Comparison of ENCODE assay signal across 8 cellular contexts in the genomic region with DNA sequence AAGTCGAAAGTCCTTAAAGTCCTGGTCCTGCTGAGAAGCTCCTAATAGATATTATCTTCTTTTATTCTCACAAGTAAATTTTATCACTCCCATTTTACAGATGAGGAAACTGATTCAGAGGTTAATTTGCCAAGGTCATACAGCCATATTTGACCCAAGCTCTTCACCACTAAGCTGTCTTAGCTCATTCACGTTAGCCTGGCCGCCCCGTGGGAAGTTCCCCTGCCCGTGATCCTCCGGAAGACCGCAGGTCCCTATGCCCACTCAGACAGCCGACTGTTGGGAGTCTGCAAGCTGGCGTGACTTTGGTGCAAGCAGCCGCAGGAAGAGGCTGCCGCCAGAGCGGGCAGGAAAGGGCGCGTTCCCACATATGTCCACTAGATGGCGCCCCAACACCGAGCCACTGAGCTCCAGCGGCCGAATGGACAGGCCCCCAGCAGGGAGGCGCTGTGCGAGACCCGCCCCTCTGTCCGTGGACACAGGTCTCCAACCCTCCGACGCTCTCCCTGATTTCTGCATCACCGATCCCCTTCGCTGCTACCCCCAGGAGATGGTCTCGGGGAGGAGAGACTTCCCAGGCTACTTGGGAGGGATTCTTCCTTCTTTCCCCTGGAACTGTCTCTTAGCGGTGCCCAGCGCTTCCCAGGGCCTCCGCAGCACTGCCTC. TPM values are rescaled to one million over a fixed set of nuclear protein-coding genes. Genes with fewer than 3 reads are reported as not detected.
A peak's percentile ranks its signal among the peaks of the same experiment; 100 is the strongest.
DNase-seq lines count a peak whose midpoint lies in the region; ATAC-seq, FAIRE-seq and TF ChIP-seq lines count a peak whose summit lies in the region.

No MANE protein-coding gene starts in this region.

- peaks cover 11 to 48% of the 10 kb centered on the region in 2 experiments for H3K27me3 ChIP-seq in HepG2 (ENCODE audit: control insufficient read depth in 1 of 2, insufficient read depth in 2 of 2, low read length in 2 of 2)

- H3K27ac ChIP-seq in HepG2 (ENCODE audit: extremely low read length, insufficient read depth, low read length): no peak overlapping the region

- H3K4me3 ChIP-seq in AG10803 (ENCODE audit: low read length) (peak overlapping the region; percentile 56), HepG2 (replicated peaks in 1 of 3; ENCODE audit: insufficient read depth in 1 of 3, low read depth in 2 of 3, low read length in 3 of 3) (peak overlapping the region in 1 of 3 experiments; percentile 52; a peak in 1 of 6 replicates)

- no peaks in the 10 kb centered on the region for H3K9me3 ChIP-seq in HepG2 (ENCODE audit: low read length)

- peak; percentile 98 for TF ChIP-seq RAD21 in HepG2 (CRISPR knock-in tag; IDR thresholded peaks at IDR 0.05)

- ATAC-seq in GM18868 (IDR thresholded peaks at IDR 0.05; ENCODE audit: unreplicated experiment) (peak; percentile 89), HG03108 (IDR thresholded peaks at IDR 0.05; ENCODE audit: unreplicated experiment) (peak; percentile 77), HepG2 (peak; percentile 95)

- POLR2A ChIA-PET in HepG2 (lab: Yijun Ruan, JAX): interaction anchor here (0.7 to 1.1 kb wide), 2 partner anchors 268 to 269 kb away, joined by 3 to 4 read pairs; no protein-coding TSS in a partner anchor

- no peak for TF ChIP-seq POLR2A in HepG2 (IDR thresholded peaks at IDR 0.05; ENCODE audit: insufficient read depth in 1 of 2, low read depth in 2 of 2, low read length in 2 of 2)

- H3K36me3 ChIP-seq in HepG2 (replicated peaks in 1 of 2; ENCODE audit: control insufficient read depth in 1 of 2, insufficient read depth in 2 of 2, low read length in 2 of 2): no peaks in the 10 kb centered on the region

- TF ChIP-seq CTCF in AG10803 (conservative IDR thresholded peaks at IDR 0.05; ENCODE audit: low read length) (peak; percentile 84), HepG2 (CRISPR knock-in tag; IDR thresholded peaks at IDR 0.05) (peak; percentile 99)

- H3K4me2 ChIP-seq in HepG2 (ENCODE audit: low read depth, low read length): peak overlapping the region; percentile 72

- intact Hi-C loops in HepG2 (cut with micrococcal nuclease; ENCODE audit: unreplicated experiment): loop anchor here (1.0 to 2.0 kb wide), 3 partner anchors 27 to 268 kb away; a partner anchor contains a TSS

- no peaks in the 10 kb centered on the region for H3K4me1 ChIP-seq in HepG2 (ENCODE audit: insufficient read depth, low read length)

- peak; percentile 63 for DNase-seq in AG10803 (ENCODE audit: low read depth)
- peak; percentile 11 for DNase-seq in NCI-H510A (lab: John Stamatoyannopoulos, UW)
- DNase-seq in activated CD4-positive, alpha-beta T cell treated with anti-CD3 and anti-CD28 coated beads, Interleukin-2, amount 50 U/mL, for 1 hour: peak; percentile 83
- peak; percentile 57 for DNase-seq in dedifferentiated amniotic fluid mesenchymal stem cell (ENCODE audit: extremely low spot score)
- DNase-seq in HepG2 (ENCODE audit: low spot score): peak; percentile 52
- peak; percentile 70 for DNase-seq in stimulated activated CD4-positive, alpha-beta T cell treated with anti-CD3 and anti-CD28 coated beads, Interleukin-2, amount 100 ng/mL, for 4 hours (ENCODE audit: low read depth)

- CTCF ChIA-PET in HepG2 (lab: Yijun Ruan, JAX; ENCODE audit: low intra/inter-chr PET ratio, low total read pairs): interaction anchor here (1.2 to 2.5 kb wide), 4 partner anchors 122 to 323 kb away, joined by 6 to 30 read pairs (median 12); no protein-coding TSS in a partner anchor

- H4K20me1 ChIP-seq in HepG2 (ENCODE audit: insufficient read depth, low read length): no peaks in the 10 kb centered on the region

- no TSS peak for BruUV-seq in HepG2 (replicated peaks; lab: Mats Ljungman, UMichigan)

- TF ChIP-seq EP300 in HepG2 (IDR thresholded peaks at IDR 0.05; ENCODE audit: low read depth in 2 of 2, low read length in 2 of 2): no peak
- no peak for TF ChIP-seq EP300 in HepG2 (CRISPR knock-in tag; IDR thresholded peaks at IDR 0.05; ENCODE audit: borderline replicate concordance)

- in situ Hi-C loops in HepG2 (cut with HindIII; ENCODE audit: extremely low pct_ligation_motif_present, low pct_unique_long_range_greater_than_20kb): loop anchor here (25.0 kb wide), 1 partner anchor 445 kb away; no protein-coding TSS in a partner anchor

- H2AFZ ChIP-seq in HepG2 (ENCODE audit: low read length): no peak overlapping the region

- peak; percentile 62 for FAIRE-seq in HepG2 (lab: Jason Lieb, UNC)

- no peak overlapping the region for H3K9ac ChIP-seq in HepG2 (ENCODE audit: insufficient read depth, low read depth, low read length)

- H3K79me2 ChIP-seq in HepG2 (ENCODE audit: insufficient read depth, low read length): no peaks in the 10 kb centered on the region

- 10% methylated on average over 16 of the region's 30 CpGs for WGBS in HepG2 (ENCODE audit: low lambda C conversion rate)

RNA-seq across cellular contexts. Expression of a gene that starts 10.0 kb away (rescaled TPM):
- 0.07 TPM in 1 of 2 replicates, not detected in the other for total RNA-seq in HepG2 (2016; rRNA removed; fragmentation: Illumina TruSeq; extraction: Trizol)
- total RNA-seq in HepG2 (2016; cell fraction: cytosol; rRNA removed; fragmentation: Illumina TruSeq; extraction: Trizol; ENCODE audit: low read depth): not detected in 2 replicates
- total RNA-seq in HepG2 (2016; cell fraction: insoluble cytoplasmic fraction; rRNA removed; fragmentation: Illumina TruSeq; extraction: Trizol): 0.04 and 0.10 TPM in 2 replicates
- 0.06 TPM in 1 of 2 replicates, not detected in the other for total RNA-seq in HepG2 (2016; cell fraction: membrane; rRNA removed; fragmentation: Illumina TruSeq; extraction: Trizol)
- total RNA-seq in HepG2 (2016; cell fraction: nucleus; rRNA removed; fragmentation: Illumina TruSeq; extraction: Trizol): not detected in 2 replicates
- 0.20 and 0.25 TPM in 2 replicates for polyA plus RNA-seq in HepG2 (2011; rRNA removed)
- polyA plus RNA-seq in HepG2 (2011; cell fraction: cytosol; rRNA removed): 0.08 and 0.15 TPM in 2 replicates
- 1.1 and 2.6 TPM in 2 replicates for polyA plus RNA-seq in HepG2 (2011; cell fraction: nucleus; rRNA removed)
- polyA plus RNA-seq in HepG2 (2012): 0.17 TPM in 1 of 2 replicates, not detected in the other
- not detected in 2 replicates for polyA plus RNA-seq in HepG2 (2016; cell fraction: cytosol; fragmentation: Illumina TruSeq; extraction: Trizol; ENCODE audit: low read depth)
- polyA plus RNA-seq in HepG2 (2016; cell fraction: insoluble cytoplasmic fraction; fragmentation: Illumina TruSeq; extraction: Trizol; ENCODE audit: low read depth): 0.05 TPM in 1 of 2 replicates, not detected in the other
- polyA plus RNA-seq in HepG2 (2016; cell fraction: membrane; fragmentation: Illumina TruSeq; extraction: Trizol; ENCODE audit: low read depth): not detected in 2 replicates
- polyA plus RNA-seq in HepG2 (2016; cell fraction: nucleus; fragmentation: Illumina TruSeq; extraction: Trizol; ENCODE audit: insufficient read depth, low read depth): 0.12 and 0.53 TPM in 2 replicates
- polyA minus RNA-seq in HepG2 (2011; rRNA and poly(A)+ RNA removed; ENCODE audit: low replicate concordance): 0.64 and 8.2 TPM in 2 replicates
- 0.20 TPM in 1 of 2 replicates, not detected in the other for polyA minus RNA-seq in HepG2 (2011; cell fraction: cytosol; rRNA and poly(A)+ RNA removed)
- 0.12 and 0.26 TPM in 2 replicates for polyA minus RNA-seq in HepG2 (2011; cell fraction: nucleus; rRNA and poly(A)+ RNA removed)

RNA-seq across cellular contexts. Expression of a gene that starts 40.8 kb away (rescaled TPM):
- 3.6 and 5.5 TPM in 2 replicates for total RNA-seq in HepG2 (2016; rRNA removed; fragmentation: Illumina TruSeq; extraction: Trizol)
- 1.8 and 2.5 TPM in 2 replicates for total RNA-seq in HepG2 (2016; cell fraction: cytosol; rRNA removed; fragmentation: Illumina TruSeq; extraction: Trizol; ENCODE audit: low read depth)
- total RNA-seq in HepG2 (2016; cell fraction: insoluble cytoplasmic fraction; rRNA removed; fragmentation: Illumina TruSeq; extraction: Trizol): 3.8 and 9.1 TPM in 2 replicates
- 1.0 and 1.4 TPM in 2 replicates for total RNA-seq in HepG2 (2016; cell fraction: membrane; rRNA removed; fragmentation: Illumina TruSeq; extraction: Trizol)
- 11.4 and 14.4 TPM in 2 replicates for total RNA-seq in HepG2 (2016; cell fraction: nucleus; rRNA removed; fragmentation: Illumina TruSeq; extraction: Trizol)
- 15.4 and 20.7 TPM in 2 replicates for polyA plus RNA-seq in HepG2 (2011; rRNA removed)
- 5.5 and 7.5 TPM in 2 replicates for polyA plus RNA-seq in HepG2 (2011; cell fraction: cytosol; rRNA removed)
- 160 and 175 TPM in 2 replicates for polyA plus RNA-seq in HepG2 (2011; cell fraction: nucleus; rRNA removed)
- polyA plus RNA-seq in HepG2 (2012): 10.0 and 11.9 TPM in 2 replicates
- 0.36 and 0.44 TPM in 2 replicates for polyA plus RNA-seq in HepG2 (2016; cell fraction: cytosol; fragmentation: Illumina TruSeq; extraction: Trizol; ENCODE audit: low read depth)
- polyA plus RNA-seq in HepG2 (2016; cell fraction: insoluble cytoplasmic fraction; fragmentation: Illumina TruSeq; extraction: Trizol; ENCODE audit: low read depth): 2.3 and 3.2 TPM in 2 replicates
- 0.33 and 0.88 TPM in 2 replicates for polyA plus RNA-seq in HepG2 (2016; cell fraction: membrane; fragmentation: Illumina TruSeq; extraction: Trizol; ENCODE audit: low read depth)
- polyA plus RNA-seq in HepG2 (2016; cell fraction: nucleus; fragmentation: Illumina TruSeq; extraction: Trizol; ENCODE audit: insufficient read depth, low read depth): 29.0 and 35.7 TPM in 2 replicates
- 7.2 and 9.9 TPM in 2 replicates for polyA minus RNA-seq in HepG2 (2011; rRNA and poly(A)+ RNA removed; ENCODE audit: low replicate concordance)
- polyA minus RNA-seq in HepG2 (2011; cell fraction: cytosol; rRNA and poly(A)+ RNA removed): 4.6 and 5.0 TPM in 2 replicates
- polyA minus RNA-seq in HepG2 (2011; cell fraction: nucleus; rRNA and poly(A)+ RNA removed): 29.2 and 32.2 TPM in 2 replicates

RNA-seq across cellular contexts. Expression of a gene that starts 55.2 kb away (rescaled TPM):
- total RNA-seq in HepG2 (2016; rRNA removed; fragmentation: Illumina TruSeq; extraction: Trizol): 5.2 and 8.3 TPM in 2 replicates
- total RNA-seq in HepG2 (2016; cell fraction: cytosol; rRNA removed; fragmentation: Illumina TruSeq; extraction: Trizol; ENCODE audit: low read depth): 4.3 and 4.9 TPM in 2 replicates
- 5.4 and 6.7 TPM in 2 replicates for total RNA-seq in HepG2 (2016; cell fraction: insoluble cytoplasmic fraction; rRNA removed; fragmentation: Illumina TruSeq; extraction: Trizol)
- 9.5 and 10.1 TPM in 2 replicates for total RNA-seq in HepG2 (2016; cell fraction: membrane; rRNA removed; fragmentation: Illumina TruSeq; extraction: Trizol)
- 6.6 and 7.9 TPM in 2 replicates for total RNA-seq in HepG2 (2016; cell fraction: nucleus; rRNA removed; fragmentation: Illumina TruSeq; extraction: Trizol)
- 6.4 and 9.9 TPM in 2 replicates for polyA plus RNA-seq in HepG2 (2011; rRNA removed)
- polyA plus RNA-seq in HepG2 (2011; cell fraction: cytosol; rRNA removed): 6.7 and 9.8 TPM in 2 replicates
- polyA plus RNA-seq in HepG2 (2011; cell fraction: nucleus; rRNA removed): 46.2 and 47.3 TPM in 2 replicates
- polyA plus RNA-seq in HepG2 (2012): 2.0 and 3.6 TPM in 2 replicates
- polyA plus RNA-seq in HepG2 (2016; cell fraction: cytosol; fragmentation: Illumina TruSeq; extraction: Trizol; ENCODE audit: low read depth): 5.7 and 6.7 TPM in 2 replicates
- polyA plus RNA-seq in HepG2 (2016; cell fraction: insoluble cytoplasmic fraction; fragmentation: Illumina TruSeq; extraction: Trizol; ENCODE audit: low read depth): 5.5 and 6.8 TPM in 2 replicates
- 10.5 and 11.3 TPM in 2 replicates for polyA plus RNA-seq in HepG2 (2016; cell fraction: membrane; fragmentation: Illumina TruSeq; extraction: Trizol; ENCODE audit: low read depth)
- 21.1 and 22.8 TPM in 2 replicates for polyA plus RNA-seq in HepG2 (2016; cell fraction: nucleus; fragmentation: Illumina TruSeq; extraction: Trizol; ENCODE audit: insufficient read depth, low read depth)
- 0.84 and 5.2 TPM in 2 replicates for polyA minus RNA-seq in HepG2 (2011; rRNA and poly(A)+ RNA removed; ENCODE audit: low replicate concordance)
- 1.8 and 2.8 TPM in 2 replicates for polyA minus RNA-seq in HepG2 (2011; cell fraction: cytosol; rRNA and poly(A)+ RNA removed)
- polyA minus RNA-seq in HepG2 (2011; cell fraction: nucleus; rRNA and poly(A)+ RNA removed): 7.8 and 10.2 TPM in 2 replicates

RNA-seq across cellular contexts. Expression of a gene that starts 55.4 kb away (rescaled TPM):
- 83.9 and 84.0 TPM in 2 replicates for total RNA-seq in HepG2 (2016; rRNA removed; fragmentation: Illumina TruSeq; extraction: Trizol)
- 89.0 and 95.8 TPM in 2 replicates for total RNA-seq in HepG2 (2016; cell fraction: cytosol; rRNA removed; fragmentation: Illumina TruSeq; extraction: Trizol; ENCODE audit: low read depth)
- total RNA-seq in HepG2 (2016; cell fraction: insoluble cytoplasmic fraction; rRNA removed; fragmentation: Illumina TruSeq; extraction: Trizol): 75.9 and 87.3 TPM in 2 replicates
- total RNA-seq in HepG2 (2016; cell fraction: membrane; rRNA removed; fragmentation: Illumina TruSeq; extraction: Trizol): 136 and 149 TPM in 2 replicates
- 60.2 and 60.8 TPM in 2 replicates for total RNA-seq in HepG2 (2016; cell fraction: nucleus; rRNA removed; fragmentation: Illumina TruSeq; extraction: Trizol)
- polyA plus RNA-seq in HepG2 (2011; rRNA removed): 90.0 and 94.1 TPM in 2 replicates
- polyA plus RNA-seq in HepG2 (2011; cell fraction: cytosol; rRNA removed): 84.3 and 85.4 TPM in 2 replicates
- polyA plus RNA-seq in HepG2 (2011; cell fraction: nucleus; rRNA removed): 161 and 166 TPM in 2 replicates
- polyA plus RNA-seq in HepG2 (2012): 55.1 and 57.0 TPM in 2 replicates
- polyA plus RNA-seq in HepG2 (2016; cell fraction: cytosol; fragmentation: Illumina TruSeq; extraction: Trizol; ENCODE audit: low read depth): 93.9 and 113 TPM in 2 replicates
- polyA plus RNA-seq in HepG2 (2016; cell fraction: insoluble cytoplasmic fraction; fragmentation: Illumina TruSeq; extraction: Trizol; ENCODE audit: low read depth): 80.8 and 88.3 TPM in 2 replicates
- 128 and 150 TPM in 2 replicates for polyA plus RNA-seq in HepG2 (2016; cell fraction: membrane; fragmentation: Illumina TruSeq; extraction: Trizol; ENCODE audit: low read depth)
- 126 and 133 TPM in 2 replicates for polyA plus RNA-seq in HepG2 (2016; cell fraction: nucleus; fragmentation: Illumina TruSeq; extraction: Trizol; ENCODE audit: insufficient read depth, low read depth)
- polyA minus RNA-seq in HepG2 (2011; rRNA and poly(A)+ RNA removed; ENCODE audit: low replicate concordance): 103 and 109 TPM in 2 replicates
- 38.4 TPM in 2 replicates for polyA minus RNA-seq in HepG2 (2011; cell fraction: cytosol; rRNA and poly(A)+ RNA removed)
- 73.1 TPM in 2 replicates for polyA minus RNA-seq in HepG2 (2011; cell fraction: nucleus; rRNA and poly(A)+ RNA removed)

Comparison
In these comparisons a context has a peak if more than half of its experiments do, and no peak if none do; other contexts are left out.
1. DNase-seq: peak in every context shown above with its lines; median percentile 83 in activated CD4-positive, alpha-beta T cell treated with anti-CD3 and anti-CD28 coated beads, Interleukin-2, amount 50 U/mL, for 1 hour; 70 in stimulated activated CD4-positive, alpha-beta T cell treated with anti-CD3 and anti-CD28 coated beads, Interleukin-2, amount 100 ng/mL, for 4 hours; 63 in AG10803; 57 in dedifferentiated amniotic fluid mesenchymal stem cell; 52 in HepG2; 11 in NCI-H510A.